In the genomic region with DNA sequence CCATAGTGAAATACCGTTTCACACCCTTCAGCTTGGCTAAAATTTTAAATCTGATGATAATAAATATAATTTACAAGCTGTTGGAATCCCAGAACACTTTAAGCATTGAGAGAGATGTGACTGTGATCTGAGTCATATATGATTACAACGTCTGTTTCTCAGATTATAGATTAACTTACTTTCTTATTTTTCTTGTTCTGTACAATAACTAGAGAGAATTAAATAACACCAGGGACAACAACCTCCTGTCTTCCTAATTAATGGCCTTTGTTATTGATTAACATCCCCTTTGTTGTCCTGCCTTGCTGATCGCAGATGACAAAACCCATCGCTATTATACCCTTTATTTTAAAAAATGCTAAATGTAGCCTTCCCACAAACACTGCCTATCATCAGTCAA, we compare ENCODE assay signal across 1 cellular context.
TF ChIP-seq lines count a peak whose summit lies in the region.

No MANE protein-coding gene starts in this region.

TF ChIP-seq in IMR-90, 13 proteins besides CTCF, POLR2A, EP300 and RAD21 (continued from another document):
- TF ChIP-seq, protein P1, sequence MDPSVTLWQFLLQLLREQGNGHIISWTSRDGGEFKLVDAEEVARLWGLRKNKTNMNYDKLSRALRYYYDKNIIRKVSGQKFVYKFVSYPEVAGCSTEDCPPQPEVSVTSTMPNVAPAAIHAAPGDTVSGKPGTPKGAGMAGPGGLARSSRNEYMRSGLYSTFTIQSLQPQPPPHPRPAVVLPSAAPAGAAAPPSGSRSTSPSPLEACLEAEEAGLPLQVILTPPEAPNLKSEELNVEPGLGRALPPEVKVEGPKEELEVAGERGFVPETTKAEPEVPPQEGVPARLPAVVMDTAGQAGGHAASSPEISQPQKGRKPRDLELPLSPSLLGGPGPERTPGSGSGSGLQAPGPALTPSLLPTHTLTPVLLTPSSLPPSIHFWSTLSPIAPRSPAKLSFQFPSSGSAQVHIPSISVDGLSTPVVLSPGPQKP (IDR thresholded peaks at IDR 0.05; ENCODE audit: borderline replicate concordance, low read depth, low read length) = no peak
- TF ChIP-seq CHD1 (IDR thresholded peaks at IDR 0.05; ENCODE audit: low read depth, low read length) (no peak), RCOR1 (IDR thresholded peaks at IDR 0.05; ENCODE audit: insufficient replicate concordance, low read length) (no peak), CEBPB (IDR thresholded peaks at IDR 0.05; ENCODE audit: low read depth, low read length) (no peak), RFX5 (IDR thresholded peaks at IDR 0.05; ENCODE audit: low read depth, low read length) (no peak)
